Comparison of ENCODE assay signal across 8 cellular contexts in the genomic region with DNA sequence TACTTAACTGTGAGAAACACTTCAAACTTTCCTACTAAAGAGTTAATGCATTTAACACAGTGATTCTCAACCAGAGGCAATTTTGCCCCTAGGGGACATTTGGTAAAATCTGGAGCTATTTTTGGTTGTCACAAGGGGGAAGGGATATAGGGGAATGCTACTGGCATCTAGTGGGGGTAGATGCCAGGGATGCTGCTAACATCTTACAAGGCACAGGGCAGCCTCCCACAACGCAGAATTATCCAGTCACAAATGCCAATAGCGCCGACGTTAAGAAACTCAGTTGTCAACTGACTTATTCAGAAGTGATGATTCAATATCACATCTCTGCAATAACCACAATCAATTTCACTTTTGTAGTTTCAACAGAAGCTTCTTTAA. TPM values are rescaled to one million over a fixed set of nuclear protein-coding genes. Genes with fewer than 3 reads are reported as not detected.
A peak's percentile ranks its signal among the peaks of the same experiment; 100 is the strongest.
DNase-seq lines count a peak whose midpoint lies in the region; ATAC-seq and TF ChIP-seq lines count a peak whose summit lies in the region.

No MANE protein-coding gene starts in this region.

- no peaks in the 10 kb centered on the region for H3K9me3 Mint-ChIP-seq in activated naive CD8-positive, alpha-beta T cell treated with anti-CD3 and anti-CD28 coated beads, Interleukin-2, amount 10 ng/mL, durations not matched to agents 7 days and 5 days

- H4K20me1 ChIP-seq in OCI-LY7 (ENCODE audit: insufficient read depth, low read length): peaks cover 15% of the 10 kb centered on the region; the same call in 1 of the 2 replicates

- H3K27me3 ChIP-seq in ACC112 (ENCODE audit: insufficient read depth, low read length) (no peaks in the 10 kb centered on the region), kidney epithelial cell (ENCODE audit: control insufficient read depth, insufficient read depth, low read length) (no peaks in the 10 kb centered on the region), WERI-Rb-1 (ENCODE audit: insufficient read depth, low read depth, severe bottlenecking) (no peaks in the 10 kb centered on the region)

- H3K4me1 ChIP-seq in ACC112 (ENCODE audit: control insufficient read depth, insufficient read depth, low read length, unreplicated experiment) (peaks cover 13% of the 10 kb centered on the region), OCI-LY7 (ENCODE audit: insufficient read depth, low read length, poor library complexity, severe bottlenecking) (peaks cover 28% of the 10 kb centered on the region)

- H3K36me3 ChIP-seq in ACC112 (ENCODE audit: insufficient read depth, low read length) (peaks cover 3% of the 10 kb centered on the region; the same call in 1 of the 2 replicates), OCI-LY7 (ENCODE audit: insufficient read depth, low read length) (no peaks in the 10 kb centered on the region; the same call in 1 of the 2 replicates), kidney epithelial cell (ENCODE audit: control insufficient read depth, insufficient read depth, low read length) (no peaks in the 10 kb centered on the region), WERI-Rb-1 (no peaks in the 10 kb centered on the region; the same call in none of the 2 replicates)

- H3K79me2 ChIP-seq in ACC112 (ENCODE audit: control insufficient read depth, insufficient read depth, low read length, unreplicated experiment) (peaks cover 60% of the 10 kb centered on the region), OCI-LY7 (ENCODE audit: insufficient read depth, low read depth, low read length) (peaks cover 44% of the 10 kb centered on the region; the same call in 1 of the 2 replicates)

- BruUV-seq in OCI-LY7 (replicated peaks; lab: Mats Ljungman, UMichigan): no TSS peak

- peaks cover 9% of the 10 kb centered on the region for H3K36me3 Mint-ChIP-seq in activated naive CD8-positive, alpha-beta T cell treated with anti-CD3 and anti-CD28 coated beads, Interleukin-2, amount 10 ng/mL, durations not matched to agents 7 days and 5 days

- peak overlapping the region; percentile 90 for H3K27ac Mint-ChIP-seq in activated naive CD8-positive, alpha-beta T cell treated with anti-CD3 and anti-CD28 coated beads, Interleukin-2, amount 10 ng/mL, durations not matched to agents 7 days and 5 days

- peak overlapping the region; percentile 91 for H3K4me3 Mint-ChIP-seq in activated naive CD8-positive, alpha-beta T cell treated with anti-CD3 and anti-CD28 coated beads, Interleukin-2, amount 10 ng/mL, durations not matched to agents 7 days and 5 days

- H3K9me3 ChIP-seq in OCI-LY7 (ENCODE audit: low read length) (no peaks in the 10 kb centered on the region), WERI-Rb-1 (ENCODE audit: severe bottlenecking) (no peaks in the 10 kb centered on the region)

- ATAC-seq in GM18502 (IDR thresholded peaks at IDR 0.05; ENCODE audit: poor library complexity, unreplicated experiment) (peak; percentile 20), GM21390 (IDR thresholded peaks at IDR 0.05; ENCODE audit: unreplicated experiment) (no peak)
- ATAC-seq in activated naive CD8-positive, alpha-beta T cell treated with anti-CD3 and anti-CD28 coated beads, Interleukin-2, amount 10 ng/mL, durations not matched to agents 7 days and 5 days (ENCODE audit: low read depth): no peak

- H3K27ac ChIP-seq in ACC112 (ENCODE audit: low read depth, low read length): peak overlapping the region; percentile 73
- no peak overlapping the region for H3K27ac ChIP-seq in OCI-LY7 (ENCODE audit: low read depth, low read length, poor library complexity, severe bottlenecking)
- H3K27ac ChIP-seq in WERI-Rb-1: no peak overlapping the region

- H3K4me3 ChIP-seq in ACC112 (ENCODE audit: low read depth, low read length) (peak overlapping the region; percentile 79), OCI-LY7 (ENCODE audit: low read depth, low read length, poor library complexity, severe bottlenecking) (peak overlapping the region; percentile 75), kidney epithelial cell (ENCODE audit: low read depth, low read length) (no peak overlapping the region), WERI-Rb-1 (ENCODE audit: low read depth, low read length) (no peak overlapping the region)

- H3K4me1 Mint-ChIP-seq in activated naive CD8-positive, alpha-beta T cell treated with anti-CD3 and anti-CD28 coated beads, Interleukin-2, amount 10 ng/mL, durations not matched to agents 7 days and 5 days: peaks cover 33% of the 10 kb centered on the region

- H2AFZ ChIP-seq in ACC112 (ENCODE audit: low read length, unreplicated experiment) (no peak overlapping the region), OCI-LY7 (ENCODE audit: low read length) (no peak overlapping the region)

- POLR2A ChIA-PET in OCI-LY7 (lab: Charles Lee): interaction anchor here (0.6 to 5.6 kb wide), 10 partner anchors 15 to 505 kb away, joined by 3 to 27 read pairs (median 4); no protein-coding TSS in a partner anchor
- POLR2A ChIA-PET in activated naive CD8-positive, alpha-beta T cell treated with anti-CD3 and anti-CD28 coated beads, Interleukin-2, amount 10 ng/mL, durations not matched to agents 7 days and 5 days (lab: Charles Lee): interaction anchor here (0.5 to 1.4 kb wide), 3 partner anchors 143 to 540 kb away, joined by 3 to 5 read pairs (median 3); a partner anchor contains a TSS

- no peaks in the 10 kb centered on the region for H3K9me2 ChIP-seq in OCI-LY7 (ENCODE audit: insufficient read depth, low read length)

- TF ChIP-seq CTCF in OCI-LY7 (conservative IDR thresholded peaks at IDR 0.05; ENCODE audit: low read length) (peak; percentile 51), kidney epithelial cell (IDR thresholded peaks at IDR 0.05; ENCODE audit: insufficient read depth, low read length, poor library complexity, severe bottlenecking) (peak; percentile 20), WERI-Rb-1 (IDR thresholded peaks at IDR 0.05; ENCODE audit: low read depth, low read length) (no peak)

- peak overlapping the region; percentile 71 for H3K4me2 ChIP-seq in OCI-LY7 (ENCODE audit: low read length)

- DNase-seq in OCI-LY7 (ENCODE audit: low spot score): no peak
- DNase-seq in activated naive CD8-positive, alpha-beta T cell treated with anti-CD3 and anti-CD28 coated beads, Interleukin-2, amount 10 ng/mL, durations not matched to agents 7 days and 5 days: peak; percentile 34
- DNase-seq in kidney epithelial cell (ENCODE audit: low read depth): no peak
- peak; percentile 38 to 48 for DNase-seq in stimulated activated CD8-positive, alpha-beta memory T cell treated with anti-CD3 and anti-CD28 coated beads, Interleukin-15, amount 100 ng/mL, for 48 hours (ENCODE audit: low read depth in 2 of 2)
- DNase-seq in WERI-Rb-1: no peak

- CTCF ChIA-PET in OCI-LY7 (lab: Charles Lee; ENCODE audit: unreplicated experiment): no interaction called here

- H3K27me3 Mint-ChIP-seq in activated naive CD8-positive, alpha-beta T cell treated with anti-CD3 and anti-CD28 coated beads, Interleukin-2, amount 10 ng/mL, durations not matched to agents 7 days and 5 days: no peaks in the 10 kb centered on the region

- intact Hi-C loops in OCI-LY7 (cut with micrococcal nuclease; ENCODE audit: unreplicated experiment): loop anchor here (5.0 kb wide), 2 partner anchors 240 to 515 kb away; a partner anchor contains a TSS

RNA-seq across cellular contexts. Expression of a gene that starts 2.0 kb away (rescaled TPM):
- 3.0 and 8.4 TPM in 2 replicates for total RNA-seq in OCI-LY7 (2014; rRNA removed; shearing (Covaris generic))
- total RNA-seq in OCI-LY7 (2022) (11.9 and 12.1 TPM in 2 replicates), kidney epithelial cell (9.2 TPM in 2 replicates)
- 10 to 100 TPM; 15.4 to 16.0 TPM for total RNA-seq in activated naive CD8-positive, alpha-beta T cell treated with anti-CD3 and anti-CD28 coated beads, Interleukin-2, amount 10 ng/mL, durations not matched to agents 7 days and 5 days

Comparison
In these comparisons a context has a peak if more than half of its experiments do, and no peak if none do; other contexts are left out.
1. H3K4me3 ChIP-seq: peak in ACC112 (single experiment) and OCI-LY7 (single experiment); none in kidney epithelial cell (single experiment) and WERI-Rb-1 (single experiment).
2. DNase-seq: peak in activated naive CD8-positive, alpha-beta T cell treated with anti-CD3 and anti-CD28 coated beads, Interleukin-2, amount 10 ng/mL, durations not matched to agents 7 days and 5 days (single experiment) and stimulated activated CD8-positive, alpha-beta memory T cell treated with anti-CD3 and anti-CD28 coated beads, Interleukin-15, amount 100 ng/mL, for 48 hours (2 of 2); none in OCI-LY7 (single experiment), kidney epithelial cell (single experiment) and WERI-Rb-1 (single experiment).